In genomic region chr15:99961011-99961441, GRCh38 we compare ENCODE assay signal across 1 cellular context.
TF ChIP-seq lines count a peak whose summit lies in the region.

No MANE protein-coding gene starts in this region.

TF ChIP-seq in Ishikawa, 13 proteins besides CTCF, POLR2A, EP300 and RAD21 (continued from another document):
- TF ChIP-seq REST (IDR thresholded peaks at IDR 0.05; ENCODE audit: low read depth), result no peak
- TF ChIP-seq CEBPB (IDR thresholded peaks at IDR 0.05), result no peak
- TF ChIP-seq CREB1 (IDR thresholded peaks at IDR 0.05; ENCODE audit: low read depth), result no peak
